In the genomic region with DNA sequence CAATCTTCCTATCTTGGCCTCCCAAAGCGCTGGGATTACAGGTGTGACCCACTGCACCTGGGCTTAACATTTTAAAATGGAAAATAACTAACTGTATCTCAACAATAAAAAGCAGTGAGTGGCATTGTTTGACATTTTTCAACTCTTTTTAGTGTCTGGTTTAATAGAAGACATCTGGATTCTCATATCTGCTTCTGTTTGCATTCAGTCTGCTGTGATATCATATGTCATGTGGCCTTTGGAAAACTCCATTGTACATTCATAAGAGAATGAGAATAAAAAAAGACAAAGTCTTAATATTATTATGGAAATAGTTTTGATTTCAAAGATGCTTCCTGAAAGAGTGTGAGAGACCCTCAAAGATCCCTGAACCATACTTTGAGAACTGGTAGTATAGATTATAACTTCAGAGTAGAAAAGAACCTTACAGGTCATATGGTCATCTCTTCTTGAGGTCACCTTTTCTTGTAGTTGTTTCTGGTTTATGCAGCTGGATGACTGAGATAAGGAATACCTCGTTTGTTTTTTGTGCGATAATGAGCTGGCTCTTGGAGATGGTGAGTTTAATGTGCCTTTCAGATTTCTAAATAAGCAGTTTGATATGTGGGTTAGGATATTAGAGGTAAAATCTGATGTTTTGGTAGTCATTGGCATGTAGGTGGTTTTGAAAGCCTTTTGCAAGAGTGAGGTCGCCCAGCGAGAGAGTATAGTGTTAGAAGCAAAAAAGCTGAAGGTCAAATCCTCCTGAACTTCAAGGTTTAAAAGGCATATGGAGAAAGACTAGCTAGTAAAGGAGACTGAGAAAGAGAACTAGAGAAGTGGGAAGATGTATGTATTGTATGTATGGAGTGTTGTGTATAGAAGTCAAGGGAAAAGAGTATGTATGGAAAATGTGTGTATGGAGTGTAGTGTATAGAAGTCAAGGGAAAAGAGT, we compare ENCODE assay signal across 30 cellular contexts. TPM values are rescaled to one million over a fixed set of nuclear protein-coding genes. Genes with fewer than 3 reads are reported as not detected.
DNase-seq lines count a peak whose midpoint lies in the region; ATAC-seq and TF ChIP-seq lines count a peak whose summit lies in the region.
"Had no signal": no experiment of that assay in that cellular context is flagged by ENCODE, and none has a peak within 500 bp of the region (broad histone marks: within the 10 kb centered on the region; RNA-seq: fewer than 3 reads in every experiment).

No MANE protein-coding gene starts in this region.

- H3K27me3 Mint-ChIP-seq in CD4-positive, CD25-positive, alpha-beta regulatory T cell = no peaks in the 10 kb centered on the region
- H3K27me3 Mint-ChIP-seq in mesothelial cell of epicardium (ENCODE audit: low read depth) = no peaks in the 10 kb centered on the region
- H3K27me3 Mint-ChIP-seq: activated CD8-positive, alpha-beta T cell treated with anti-CD3 and anti-CD28 coated beads for 36 hours; natural killer cell treated with Interleukin-12 subunit alpha and Interleukin-12 subunit beta and Interleukin-15 and Interleukin-18, amount 100 ng/mL, for 72 hours had no signal

- peaks cover 2 to 3% of the 10 kb centered on the region in 2 experiments for H3K9me3 ChIP-seq in CD4-positive, CD25-positive, alpha-beta regulatory T cell (ENCODE audit: control insufficient read depth in 2 of 2, low read length in 2 of 2)
- H3K9me3 ChIP-seq in MM.1S (replicated peaks; ENCODE audit: insufficient read depth, low read length) (0 out of 2 replicates have a peak, but pooled peaks cover under 1% of the 10 kb centered on the region), adipocyte (ENCODE audit: control insufficient read depth, low read length) (no peaks in the 10 kb centered on the region)
- H3K9me3 ChIP-seq: BE2C had no signal

- peaks cover 100% of the 10 kb centered on the region for H3K79me2 ChIP-seq in MM.1S (ENCODE audit: low read length)

- DNase-seq in CD4-positive, CD25-positive, alpha-beta regulatory T cell = no peak
- peak; percentile 2 for DNase-seq in MM.1S
- DNase-seq in adipocyte (ENCODE audit: low read depth) = peak; percentile 36
- no peak for DNase-seq in mesothelial cell of epicardium (ENCODE audit: low spot score in 2 of 2, unreplicated experiment in 2 of 2)
- no peak for DNase-seq in activated T-cell treated with anti-CD3 and anti-CD28 coated beads, Interleukin-2, amount 50 U/mL, for 48 hours
- DNase-seq in head of caudate nucleus = no peak
- DNase-seq: activated CD4-positive, alpha-beta T cell treated with anti-CD3 and anti-CD28 coated beads for 1 hour; activated CD8-positive, alpha-beta T cell treated with anti-CD3 and anti-CD28 coated beads for 36 hours; BE2C; cortex of kidney; DMS53; effector memory CD4-positive, alpha-beta T cell; foreskin melanocyte; hippocampal formation; Kasumi-1; left cardiac atrium; mucosa of descending colon; NCI-H146; NCI-H446 treated with DMSO at 0.1 percent for 48 hours; NCI-H82; stimulated activated CD4-positive, alpha-beta T cell treated with anti-CD3 and anti-CD28 coated beads, Interleukin-15, amount 100 ng/mL, for 24 hours; stimulated activated CD4-positive, alpha-beta T cell treated with anti-CD3 and anti-CD28 coated beads, Interleukin-4, amount 100 ng/mL, for 4 hours; transverse colon had no signal

- peak overlapping the region in 2 of 4 donors; percentile 1 to 4 for H3K4me3 Mint-ChIP-seq in CD4-positive, CD25-positive, alpha-beta regulatory T cell
- no peak overlapping the region for H3K4me3 Mint-ChIP-seq in mesothelial cell of epicardium
- H3K4me3 Mint-ChIP-seq: activated CD8-positive, alpha-beta T cell treated with anti-CD3 and anti-CD28 coated beads for 36 hours; natural killer cell treated with Interleukin-12 subunit alpha and Interleukin-12 subunit beta and Interleukin-15 and Interleukin-18, amount 100 ng/mL, for 72 hours; T-helper 1 cell treated with Interleukin-12 subunit alpha and Interleukin-12 subunit beta and Interleukin-4 antibody, amounts not matched to agents 30 μg/mL and 1 μg/mL, for 36 hours had no signal

- H3K4me3 ChIP-seq in CD4-positive, CD25-positive, alpha-beta regulatory T cell (ENCODE audit: low read depth, low read length) = no peak overlapping the region
- H3K4me3 ChIP-seq in MM.1S (ENCODE audit: low read length) (no peak overlapping the region), adipocyte (ENCODE audit: low read length) (no peak overlapping the region)
- H3K4me3 ChIP-seq: mucosa of descending colon, SK-N-MC, transverse colon had no signal

- H2AFZ ChIP-seq in MM.1S (ENCODE audit: low read length) = no peak overlapping the region

- peak overlapping the region in 2 of 3 donors; percentile 13 to 55 for H3K27ac Mint-ChIP-seq in CD4-positive, CD25-positive, alpha-beta regulatory T cell
- peak overlapping the region; percentile 51 for H3K27ac Mint-ChIP-seq in mesothelial cell of epicardium
- H3K27ac Mint-ChIP-seq: activated CD8-positive, alpha-beta T cell treated with anti-CD3 and anti-CD28 coated beads for 36 hours; activated naive CD4-positive, alpha-beta T cell treated with anti-CD3 and anti-CD28 coated beads, Interleukin-2, amount 50 U/mL, for 72 hours; activated T-helper 2 cell treated with anti-CD3 and anti-CD28 coated beads, Interferon-gamma antibody, Interleukin-2, Interleukin-4, amounts not matched to agents 10 μg/mL and 5 μg/mL and 100 μg/mL, durations not matched to agents 14 hours and 24 hours and 36 hours; natural killer cell treated with Interleukin-12 subunit alpha and Interleukin-12 subunit beta and Interleukin-15 and Interleukin-18, amount 100 ng/mL, for 72 hours; T-helper 1 cell treated with Interleukin-12 subunit alpha and Interleukin-12 subunit beta and Interleukin-4 antibody, amounts not matched to agents 30 μg/mL and 1 μg/mL, for 36 hours had no signal

- H3K4me2 ChIP-seq in MM.1S (ENCODE audit: low read depth, low read length) = no peak overlapping the region

- H4K20me1 ChIP-seq in MM.1S (ENCODE audit: insufficient read depth, low read length) = 0 out of 2 replicates have a peak, but pooled peaks cover under 1% of the 10 kb centered on the region

- H3K9ac ChIP-seq in MM.1S (ENCODE audit: low read length) = no peak overlapping the region
- H3K9ac ChIP-seq in adipocyte (ENCODE audit: low read length) = no peak overlapping the region

- peaks cover 44 to 80% (median 61%) of the 10 kb centered on the region in 4 donors for H3K4me1 Mint-ChIP-seq in CD4-positive, CD25-positive, alpha-beta regulatory T cell
- H3K4me1 Mint-ChIP-seq in mesothelial cell of epicardium = peaks cover 19% of the 10 kb centered on the region

- peaks cover 4% of the 10 kb centered on the region for H3K36me3 ChIP-seq in CD4-positive, CD25-positive, alpha-beta regulatory T cell (ENCODE audit: control insufficient read depth, insufficient read depth, low read length)
- 0 out of 2 replicates have a peak, but pooled peaks cover under 1% of the 10 kb centered on the region for H3K36me3 ChIP-seq in MM.1S (replicated peaks; ENCODE audit: insufficient read depth, low read length)
- H3K36me3 ChIP-seq in adipocyte (ENCODE audit: control insufficient read depth, insufficient read depth, low read length, severe bottlenecking) = peaks cover 6% of the 10 kb centered on the region
- H3K36me3 ChIP-seq: BE2C, transverse colon had no signal

- H3K9me3 Mint-ChIP-seq in CD4-positive, CD25-positive, alpha-beta regulatory T cell = no peaks in the 10 kb centered on the region
- H3K9me3 Mint-ChIP-seq in mesothelial cell of epicardium = no peaks in the 10 kb centered on the region
- H3K9me3 Mint-ChIP-seq: activated CD8-positive, alpha-beta T cell treated with anti-CD3 and anti-CD28 coated beads for 36 hours; activated T-helper 2 cell treated with anti-CD3 and anti-CD28 coated beads, Interferon-gamma antibody, Interleukin-2, Interleukin-4, amounts not matched to agents 10 μg/mL and 5 μg/mL and 100 μg/mL, durations not matched to agents 14 hours and 24 hours and 36 hours; natural killer cell treated with Interleukin-12 subunit alpha and Interleukin-12 subunit beta and Interleukin-15 and Interleukin-18, amount 100 ng/mL, for 72 hours; T-helper 1 cell treated with Interleukin-12 subunit alpha and Interleukin-12 subunit beta and Interleukin-4 antibody, amounts not matched to agents 30 μg/mL and 1 μg/mL, for 36 hours had no signal

- peaks cover 13% of the 10 kb centered on the region for H3K36me3 Mint-ChIP-seq in CD4-positive, CD25-positive, alpha-beta regulatory T cell
- H3K36me3 Mint-ChIP-seq in mesothelial cell of epicardium = peaks cover 10% of the 10 kb centered on the region
- H3K36me3 Mint-ChIP-seq: natural killer cell treated with Interleukin-12 subunit alpha and Interleukin-12 subunit beta and Interleukin-15 and Interleukin-18, amount 100 ng/mL, for 72 hours had no signal

- no peaks in the 10 kb centered on the region for H3K27me3 ChIP-seq in CD4-positive, CD25-positive, alpha-beta regulatory T cell (ENCODE audit: control insufficient read depth, insufficient read depth, low read length)
- H3K27me3 ChIP-seq in MM.1S (replicated peaks; ENCODE audit: insufficient read depth, low read length) (no peaks in the 10 kb centered on the region), adipocyte (replicated peaks; ENCODE audit: control insufficient read depth, insufficient read depth, low read length) (no peaks in the 10 kb centered on the region)
- H3K27me3 ChIP-seq: BE2C, transverse colon had no signal

- TF ChIP-seq CTCF in MM.1S (IDR thresholded peaks at IDR 0.05; ENCODE audit: low read length) (no peak), mesothelial cell of epicardium (IDR thresholded peaks at IDR 0.05; ENCODE audit: unreplicated experiment) (no peak)

- intact Hi-C loops in head of caudate nucleus (cut with DNase I) = no loop called here

- H3F3A ChIP-seq in MM.1S (ENCODE audit: insufficient read depth, low read length) = peaks cover 21% of the 10 kb centered on the region

- no peak overlapping the region for H3K27ac ChIP-seq in CD4-positive, CD25-positive, alpha-beta regulatory T cell (ENCODE audit: insufficient read depth, low read length, poor library complexity, severe bottlenecking)
- H3K27ac ChIP-seq in MM.1S (ENCODE audit: low read length) = no peak overlapping the region
- H3K27ac ChIP-seq: SK-N-MC, transverse colon had no signal

- peaks cover 10% of the 10 kb centered on the region for H3K4me1 ChIP-seq in CD4-positive, CD25-positive, alpha-beta regulatory T cell (ENCODE audit: control insufficient read depth, insufficient read depth, low read length, poor library complexity, severe bottlenecking)
- peaks cover 27% of the 10 kb centered on the region for H3K4me1 ChIP-seq in MM.1S (ENCODE audit: low read length)
- peaks cover 41% of the 10 kb centered on the region for H3K4me1 ChIP-seq in adipocyte (ENCODE audit: control insufficient read depth, insufficient read depth, low read length)

- ATAC-seq in CD4-positive, CD25-positive, alpha-beta regulatory T cell (ENCODE audit: low read depth in 2 of 2) = no peak
- no peak for ATAC-seq in HG03565 (IDR thresholded peaks at IDR 0.05; ENCODE audit: unreplicated experiment)
- ATAC-seq: activated CD8-positive, alpha-beta T cell treated with anti-CD3 and anti-CD28 coated beads for 36 hours; activated naive CD4-positive, alpha-beta T cell treated with anti-CD3 and anti-CD28 coated beads, Interleukin-2, amount 50 U/mL, for 72 hours; HepG2; left cardiac atrium; mucosa of descending colon; natural killer cell treated with Interleukin-12 subunit alpha and Interleukin-12 subunit beta and Interleukin-15 and Interleukin-18, amount 100 ng/mL, for 72 hours had no signal

- H3K9me2 ChIP-seq in MM.1S (replicated peaks; ENCODE audit: insufficient read depth, low read length) = no peaks in the 10 kb centered on the region

RNA-seq across cellular contexts. Expression of gene CEP350, which starts 17.2 kb away (rescaled TPM):
- total RNA-seq in CD4-positive, CD25-positive, alpha-beta regulatory T cell = 69.9 TPM
- polyA plus RNA-seq in CD4-positive, CD25-positive, alpha-beta regulatory T cell = 10 to 100 TPM; 20.4 to 29.4 (median 25.5) TPM
- total RNA-seq in mesothelial cell of epicardium = 54.6 to 58.0 TPM (median 55.1 TPM) in 3 replicates

Comparison
In these comparisons a context has a peak if more than half of its experiments do, and no peak if none do; other contexts are left out.
1. DNase-seq: peak in MM.1S (single experiment) and adipocyte (single experiment); none in CD4-positive, CD25-positive, alpha-beta regulatory T cell (0 of 3), mesothelial cell of epicardium (0 of 2), activated T-cell treated with anti-CD3 and anti-CD28 coated beads, Interleukin-2, amount 50 U/mL, for 48 hours (0 of 2) and head of caudate nucleus (0 of 42).